Comparison of ENCODE assay signal across 17 cellular contexts in genomic region chr3:38548154-38548931, GRCh38. TPM values are rescaled to one million over a fixed set of nuclear protein-coding genes. Genes with fewer than 3 reads are reported as not detected.
DNase-seq lines count a peak whose midpoint lies in the region; ATAC-seq, FAIRE-seq and TF ChIP-seq lines count a peak whose summit lies in the region.
"Had no signal": no experiment of that assay in that cellular context is flagged by ENCODE, and none has a peak within 500 bp of the region (broad histone marks: within the 10 kb centered on the region; RNA-seq: fewer than 3 reads in every experiment).

No MANE protein-coding gene starts in this region.

- no peak for FAIRE-seq in small intestine (lab: Jason Lieb, UNC)
- FAIRE-seq: K562 had no signal

- H2AK5ac ChIP-seq in trophoblast cell (ENCODE audit: low read length) = no peak overlapping the region

- TF ChIP-seq CTCF in heart left ventricle (IDR thresholded peaks at IDR 0.05) (no peak), mucosa of descending colon (IDR thresholded peaks at IDR 0.05) (no peak)

- H3K27ac ChIP-seq in heart left ventricle = peak overlapping the region in 11 of 12 donors; percentile 28 to 96 (median 78)
- H3K27ac ChIP-seq in trophoblast cell (ENCODE audit: low read depth, low read length) = no peak overlapping the region
- no peak overlapping the region for H3K27ac ChIP-seq in small intestine (ENCODE audit: low read depth in 1 of 2, low read length in 1 of 2)

- DNase-seq in ELF-1 (ENCODE audit: low read depth, low spot score) = peak; percentile 84
- peak; percentile 3 for DNase-seq in NCI-H526 treated with DMSO at 0.1 percent for 48 hours (lab: John Stamatoyannopoulos, UW)
- peak in 3 of 5 donors; percentile 36 to 58 (median 56) for DNase-seq in heart left ventricle
- DNase-seq in trophoblast cell = peak in 1 of 2 donors; percentile 14
- DNase-seq in small intestine = no peak
- DNase-seq in NCI-H1417 treated with DMSO at 0.1 percent for 48 hours (lab: John Stamatoyannopoulos, UW) = no peak
- DNase-seq in mucosa of descending colon = no peak
- DNase-seq in medulla oblongata (ENCODE audit: extremely low spot score) = no peak
- DNase-seq: activated CD4-positive, CD25-positive, alpha-beta regulatory T cell treated with anti-CD3 and anti-CD28 coated beads, Interleukin-2, amount 50 U/mL, for 72 hours; GF-D8; immature natural killer cell; naive B cell; NCI-H187; stimulated activated CD4-positive, alpha-beta T cell treated with anti-CD3 and anti-CD28 coated beads, Interleukin-4, amount 100 ng/mL, for 4 hours; stimulated activated naive CD4-positive, alpha-beta T cell treated with Interleukin-2 at 50 U/mL for 16 hours; SW 1271 had no signal

- H3K4me1 ChIP-seq in heart left ventricle (peaks cover 0 to 42% (median 14%) of the 10 kb centered on the region in 12 donors), trophoblast cell (ENCODE audit: control insufficient read depth in 1 of 2, insufficient read depth in 2 of 2, low read length in 2 of 2) (peaks cover 8 to 10% of the 10 kb centered on the region in 2 experiments), small intestine (ENCODE audit: control insufficient read depth in 2 of 2, insufficient read depth in 1 of 2, low read depth in 1 of 2, low read length in 1 of 2) (no peaks in the 10 kb centered on the region), mucosa of descending colon (ENCODE audit: low read depth) (no peaks in the 10 kb centered on the region)

- no peak overlapping the region for H4K12ac ChIP-seq in trophoblast cell (ENCODE audit: low read depth, low read length)

- H3K14ac ChIP-seq in trophoblast cell (ENCODE audit: low read length) = no peak overlapping the region

- peak overlapping the region; percentile 23 for H2BK12ac ChIP-seq in trophoblast cell (ENCODE audit: low read length)

- H3K9me3 ChIP-seq in heart left ventricle (peaks cover 0 to 3% (median 0%) of the 10 kb centered on the region in 12 donors), trophoblast cell (ENCODE audit: insufficient read depth, low read depth, low read length) (peaks cover 3% of the 10 kb centered on the region), small intestine (ENCODE audit: control insufficient read depth, low read depth) (no peaks in the 10 kb centered on the region), mucosa of descending colon (no peaks in the 10 kb centered on the region)

- H3K23ac ChIP-seq in trophoblast cell (ENCODE audit: low read length) = no peak overlapping the region

- H3K4me3 ChIP-seq in heart left ventricle = no peak overlapping the region
- no peak overlapping the region for H3K4me3 ChIP-seq in trophoblast cell (ENCODE audit: low read depth, low read length)
- no peak overlapping the region for H3K4me3 ChIP-seq in small intestine (ENCODE audit: low read depth in 1 of 2, low read length in 2 of 2)
- H3K4me3 ChIP-seq in mucosa of descending colon = no peak overlapping the region
- H3K4me3 ChIP-seq: K562 had no signal

- no peak overlapping the region for H2AFZ ChIP-seq in trophoblast cell (ENCODE audit: insufficient read depth, low read length, poor library complexity)

- ATAC-seq in heart left ventricle (peak in 3 of 4 donors; percentile 2 to 41 (median 10)), mucosa of descending colon (no peak)

- H3K9ac ChIP-seq in trophoblast cell (ENCODE audit: low read length) = no peak overlapping the region

- no peak overlapping the region for H4K8ac ChIP-seq in trophoblast cell (ENCODE audit: low read depth, low read length)

- H3K27me3 ChIP-seq in heart left ventricle = no peaks in the 10 kb centered on the region
- H3K27me3 ChIP-seq in trophoblast cell (ENCODE audit: insufficient read depth, low read length) = no peaks in the 10 kb centered on the region
- H3K27me3 ChIP-seq in small intestine (ENCODE audit: control insufficient read depth in 2 of 2, insufficient read depth in 2 of 2, low read length in 2 of 2) = no peaks in the 10 kb centered on the region

- TF ChIP-seq POLR2A in heart left ventricle (IDR thresholded peaks at IDR 0.05) = no peak

- peak overlapping the region; percentile 47 for H2BK120ac ChIP-seq in trophoblast cell (ENCODE audit: insufficient read depth, low read length, poor library complexity)

- H3K36me3 ChIP-seq in heart left ventricle (peaks cover 0 to 32% (median 10%) of the 10 kb centered on the region in 9 donors), trophoblast cell (ENCODE audit: control insufficient read depth in 1 of 2, insufficient read depth in 2 of 2, low read length in 2 of 2) (no peaks in the 10 kb centered on the region), small intestine (ENCODE audit: control insufficient read depth in 2 of 2, insufficient read depth in 2 of 2, low read length in 2 of 2) (no peaks in the 10 kb centered on the region), mucosa of descending colon (ENCODE audit: low read depth) (no peaks in the 10 kb centered on the region)

- WGBS in heart left ventricle, 4 donors = 48 to 64% (median 57%) methylated on average over 17 of the region's 17 CpGs
- no CpG with 5 or more reads among the region's 17 CpGs for WGBS in trophoblast cell (ENCODE audit: extremely low coverage, insufficient coverage, insufficient read length)
- WGBS in small intestine, 3 donors = 69 to 72% (median 70%) methylated on average over 17 of the region's 17 CpGs

- H3K79me2 ChIP-seq in trophoblast cell (ENCODE audit: control insufficient read depth, insufficient read depth, low read length, poor library complexity) = no peaks in the 10 kb centered on the region

- no peak overlapping the region for H3K18ac ChIP-seq in trophoblast cell (ENCODE audit: low read length)

- no peak overlapping the region for H3K4ac ChIP-seq in trophoblast cell (ENCODE audit: low read depth, low read length)

- H4K91ac ChIP-seq in trophoblast cell (ENCODE audit: low read depth, low read length) = no peak overlapping the region

- no peak overlapping the region for H3K4me2 ChIP-seq in trophoblast cell (ENCODE audit: low read length)

- intact Hi-C loops in heart left ventricle (cut with DNase I) = no loop called here
- intact Hi-C loops in mucosa of descending colon (cut with DNase I, micrococcal nuclease) = no loop called here

- no peaks in the 10 kb centered on the region for H3K79me1 ChIP-seq in trophoblast cell (ENCODE audit: low read length)

- H2BK5ac ChIP-seq in trophoblast cell (ENCODE audit: low read depth, low read length, poor library complexity) = no peak overlapping the region

RNA-seq across cellular contexts. Expression of gene EXOG, which starts 52.2 kb away (rescaled TPM):
- total RNA-seq in heart left ventricle (10 to 100 TPM; 18.3 to 35.6 (median 25.0) TPM), mucosa of descending colon (10 to 100 TPM in 1 of 3 donors, 1 to 10 TPM in 2; 7.1 to 13.0 (median 8.7) TPM)
- polyA plus RNA-seq in heart left ventricle (10 to 100 TPM; 19.1 to 35.9 TPM), small intestine (1 to 10 TPM; 1.3 to 4.5 (median 3.0) TPM)
- 4.6 and 4.7 TPM in 2 replicates for polyA plus RNA-seq in trophoblast cell (2013)

Comparison
In these comparisons a context has a peak if more than half of its experiments do, and no peak if none do; other contexts are left out.
1. DNase-seq: peak in ELF-1 (single experiment), NCI-H526 treated with DMSO at 0.1 percent for 48 hours (single experiment) and heart left ventricle (3 of 5); none in small intestine (single experiment), NCI-H1417 treated with DMSO at 0.1 percent for 48 hours (single experiment), mucosa of descending colon (0 of 3) and medulla oblongata (single experiment).
2. H3K27ac ChIP-seq: peak in heart left ventricle (11 of 12); none in trophoblast cell (single experiment) and small intestine (0 of 2).